ENCODE assay signal across 1 cellular context in genomic region chr6:36028088-36028886, GRCh38.
TF ChIP-seq lines count a peak whose summit lies in the region.

No MANE protein-coding gene starts in this region.

TF ChIP-seq in HEK293, 187 proteins besides CTCF, POLR2A, EP300 and RAD21 (continued from another document and continues in another):
- no peak for TF ChIP-seq ATF2 (tag by site-specific recombination; IDR thresholded peaks at IDR 0.05; ENCODE audit: low read depth)
- no peak for TF ChIP-seq ZNF292 (tag by site-specific recombination; IDR thresholded peaks at IDR 0.05; ENCODE audit: borderline replicate concordance, low read depth)
- TF ChIP-seq ZNF24 (tag by site-specific recombination; IDR thresholded peaks at IDR 0.05): no peak; the same call in 1 of the 2 replicates
- TF ChIP-seq ZFP37 (tag by site-specific recombination; IDR thresholded peaks at IDR 0.05): no peak; the same call in 1 of the 2 replicates
- TF ChIP-seq GLIS2 (tag by site-specific recombination; IDR thresholded peaks at IDR 0.05): peak; percentile 95
- no peak for TF ChIP-seq PRDM10 (tag by site-specific recombination; IDR thresholded peaks at IDR 0.05)
- TF ChIP-seq ZNF777 (tag by site-specific recombination; IDR thresholded peaks at IDR 0.05; ENCODE audit: borderline replicate concordance): no peak
- TF ChIP-seq ZNF202 (tag by site-specific recombination; IDR thresholded peaks at IDR 0.05; ENCODE audit: borderline replicate concordance): no peak
- TF ChIP-seq ZBTB6 (tag by site-specific recombination; IDR thresholded peaks at IDR 0.05): peak; percentile 81
- TF ChIP-seq ZNF776 (tag by site-specific recombination; IDR thresholded peaks at IDR 0.05; ENCODE audit: borderline replicate concordance): no peak
- no peak for TF ChIP-seq BCL11A (tag by site-specific recombination; IDR thresholded peaks at IDR 0.05; ENCODE audit: low read depth)
- TF ChIP-seq ZNF266 (tag by site-specific recombination; IDR thresholded peaks at IDR 0.05; ENCODE audit: low read depth): no peak
- TF ChIP-seq ZNF423 (tag by site-specific recombination; IDR thresholded peaks at IDR 0.05): no peak
- TF ChIP-seq ZSCAN18 (tag by site-specific recombination; IDR thresholded peaks at IDR 0.05): no peak
- TF ChIP-seq ZSCAN30 (tag by site-specific recombination; IDR thresholded peaks at IDR 0.05): no peak
- no peak for TF ChIP-seq ZNF518A (tag by site-specific recombination; conservative IDR thresholded peaks at IDR 0.05; ENCODE audit: low read depth)
- TF ChIP-seq ZNF621 (tag by site-specific recombination; IDR thresholded peaks at IDR 0.05): no peak
- no peak for TF ChIP-seq ZNF248 (tag by site-specific recombination; IDR thresholded peaks at IDR 0.05)
- TF ChIP-seq ZSCAN16 (tag by site-specific recombination; IDR thresholded peaks at IDR 0.05): peak; percentile 64; the same call in 1 of the 2 replicates
- no peak for TF ChIP-seq ZBTB49 (tag by site-specific recombination; IDR thresholded peaks at IDR 0.05; ENCODE audit: low read depth)
- 0 out of 2 replicates have a peak, but pooled peaks have one; percentile 54 for TF ChIP-seq ZNF837 (tag by site-specific recombination; IDR thresholded peaks at IDR 0.05)
- no peak for TF ChIP-seq ZNF302 (tag by site-specific recombination; IDR thresholded peaks at IDR 0.05; ENCODE audit: low read depth)
- no peak for TF ChIP-seq ZNF513 (tag by site-specific recombination; IDR thresholded peaks at IDR 0.05)
- TF ChIP-seq ZNF624 (tag by site-specific recombination; IDR thresholded peaks at IDR 0.05): no peak
- no peak for TF ChIP-seq TRIM28 (IDR thresholded peaks at IDR 0.05; ENCODE audit: borderline replicate concordance, low read length)
- TF ChIP-seq KLF10 (tag by site-specific recombination; IDR thresholded peaks at IDR 0.05): no peak
- TF ChIP-seq ZFP41 (tag by site-specific recombination; IDR thresholded peaks at IDR 0.05; ENCODE audit: borderline replicate concordance): no peak
- TF ChIP-seq MEIS1 (CRISPR knock-in tag; IDR thresholded peaks at IDR 0.05; ENCODE audit: borderline replicate concordance): no peak
- 0 out of 2 replicates have a peak, but pooled peaks have one; percentile 16 for TF ChIP-seq ZFHX2 (tag by site-specific recombination; conservative IDR thresholded peaks at IDR 0.05)
- TF ChIP-seq ZBTB7A (tag by site-specific recombination; IDR thresholded peaks at IDR 0.05; ENCODE audit: low read depth): peak; percentile 58; the same call in 1 of the 2 replicates
- TF ChIP-seq OSR2 (tag by site-specific recombination; IDR thresholded peaks at IDR 0.05): no peak
- TF ChIP-seq ZNF549 (tag by site-specific recombination; IDR thresholded peaks at IDR 0.05): no peak
- TF ChIP-seq ZFP69B (tag by site-specific recombination; IDR thresholded peaks at IDR 0.05): no peak
- no peak for TF ChIP-seq GLI2 (tag by site-specific recombination; IDR thresholded peaks at IDR 0.05; ENCODE audit: borderline replicate concordance, low read depth)
- TF ChIP-seq ZXDB (tag by site-specific recombination; IDR thresholded peaks at IDR 0.05): no peak
- TF ChIP-seq ZNF692 (tag by site-specific recombination; IDR thresholded peaks at IDR 0.05): peak; percentile 49; the same call in 1 of the 2 replicates
- TF ChIP-seq ZNF707 (tag by site-specific recombination; IDR thresholded peaks at IDR 0.05): no peak
- TF ChIP-seq ZNF184 (tag by site-specific recombination; IDR thresholded peaks at IDR 0.05): no peak
- no peak for TF ChIP-seq ZNF658 (tag by site-specific recombination; IDR thresholded peaks at IDR 0.05)
- peak; percentile 74 for TF ChIP-seq PATZ1 (tag by site-specific recombination; IDR thresholded peaks at IDR 0.05)
- TF ChIP-seq ZNF19 (tag by site-specific recombination; IDR thresholded peaks at IDR 0.05; ENCODE audit: low read depth): no peak
